Comparison of ENCODE assay signal across 24 cellular contexts in genomic region chr7:154777908-154778307, GRCh38.
DNase-seq lines count a peak whose midpoint lies in the region; ATAC-seq and TF ChIP-seq lines count a peak whose summit lies in the region.
"Had no signal": no experiment of that assay in that cellular context is flagged by ENCODE, and none has a peak within 500 bp of the region (broad histone marks: within the 10 kb centered on the region; RNA-seq: fewer than 3 reads in every experiment).

No MANE protein-coding gene starts in this region.

- no peak for TF ChIP-seq EP300 in SK-N-SH (IDR thresholded peaks at IDR 0.05; ENCODE audit: borderline replicate concordance in 1 of 2, low read depth in 1 of 2, low read length in 1 of 2)

- no peak for ATAC-seq in SK-N-SH treated with all-trans-retinoic acid at 6 μM for 48 hours
- no peak for ATAC-seq in activated CD8-positive, alpha-beta T cell treated with anti-CD3 and anti-CD28 coated beads, Interleukin-2, amount 10 ng/mL, durations not matched to agents 7 days and 5 days
- no peak for ATAC-seq in gastrocnemius medialis
- ATAC-seq in aorta (ENCODE audit: low FRiP score), result no peak

- TF ChIP-seq POLR2A in gastrocnemius medialis (IDR thresholded peaks at IDR 0.05), result no peak

- H3K27ac Mint-ChIP-seq in activated CD8-positive, alpha-beta T cell treated with anti-CD3 and anti-CD28 coated beads, Interleukin-2, amount 10 ng/mL, durations not matched to agents 7 days and 5 days, result no peak overlapping the region
- H3K27ac Mint-ChIP-seq: CD8-positive, alpha-beta memory T cell had no signal

- H3K9me2 ChIP-seq in SK-N-SH, result no peaks in the 10 kb centered on the region
- no peaks in the 10 kb centered on the region for H3K9me2 ChIP-seq in OCI-LY1 (ENCODE audit: low read depth, low read length)

- H3K9ac ChIP-seq in SK-N-SH (no peak overlapping the region), OCI-LY1 (ENCODE audit: low read length) (no peak overlapping the region)

- H3K79me2 ChIP-seq in SK-N-SH (ENCODE audit: insufficient read depth), result no peaks in the 10 kb centered on the region
- no peaks in the 10 kb centered on the region for H3K79me2 ChIP-seq in OCI-LY1 (ENCODE audit: insufficient read depth, low read length)

- DNase-seq in SK-N-SH, result no peak
- DNase-seq in GF-D8 (lab: John Stamatoyannopoulos, UW), result no peak
- no peak for DNase-seq in activated CD8-positive, alpha-beta T cell treated with anti-CD3 and anti-CD28 coated beads, Interleukin-2, amount 10 ng/mL, durations not matched to agents 7 days and 5 days
- DNase-seq in gastrocnemius medialis, result no peak
- no peak for DNase-seq in aorta
- DNase-seq: 8988T; Calu3; CD8-positive, alpha-beta memory T cell; GDM1; GOT3; HCEC 1CT; NCI-H1092 treated with DMSO at 0.1 percent for 48 hours; NCI-H1436 treated with DMSO at 0.1 percent for 48 hours; NCI-H1930; NCI-H226; NCI-H524; NCI-H82; SHP77 treated with DMSO at 0.1 percent for 48 hours had no signal

- H3K27ac ChIP-seq in SK-N-SH (ENCODE audit: low read depth in 2 of 2, low read length in 1 of 2) (no peak overlapping the region), OCI-LY1 (ENCODE audit: low read depth, low read length, poor library complexity, severe bottlenecking) (peak overlapping the region; percentile 64), layer of hippocampus (ENCODE audit: low read depth, low read length) (peak overlapping the region; percentile 96), gastrocnemius medialis (no peak overlapping the region), aorta (ENCODE audit: low read depth in 1 of 2, low read length in 2 of 2) (no peak overlapping the region)
- H3K27ac ChIP-seq: RWPE1, SK-N-MC had no signal

- H2AFZ ChIP-seq in SK-N-SH (ENCODE audit: low read depth), result no peak overlapping the region
- H2AFZ ChIP-seq in OCI-LY1 (ENCODE audit: low read length), result no peak overlapping the region

- H3K9me3 ChIP-seq in SK-N-SH (no peaks in the 10 kb centered on the region), OCI-LY1 (ENCODE audit: low read length) (no peaks in the 10 kb centered on the region), gastrocnemius medialis (no peaks in the 10 kb centered on the region), aorta (ENCODE audit: control insufficient read depth, low read length) (no peaks in the 10 kb centered on the region)

- no peak overlapping the region for H3K4me3 Mint-ChIP-seq in activated CD8-positive, alpha-beta T cell treated with anti-CD3 and anti-CD28 coated beads, Interleukin-2, amount 10 ng/mL, durations not matched to agents 7 days and 5 days
- H3K4me3 Mint-ChIP-seq: CD8-positive, alpha-beta memory T cell had no signal

- TF ChIP-seq RAD21 in SK-N-SH (IDR thresholded peaks at IDR 0.05; ENCODE audit: low read length), result no peak

- H3K27me3 ChIP-seq in SK-N-SH (ENCODE audit: insufficient read depth) (no peaks in the 10 kb centered on the region), OCI-LY1 (ENCODE audit: insufficient read depth, low read length) (no peaks in the 10 kb centered on the region), layer of hippocampus (ENCODE audit: control insufficient read depth, insufficient read depth, low read length) (no peaks in the 10 kb centered on the region), gastrocnemius medialis (no peaks in the 10 kb centered on the region), aorta (ENCODE audit: control insufficient read depth in 1 of 2, insufficient read depth in 2 of 2, low read length in 1 of 2) (no peaks in the 10 kb centered on the region)

- no peaks in the 10 kb centered on the region for H3K36me3 ChIP-seq in SK-N-SH (replicated peaks in 1 of 2; ENCODE audit: control insufficient read depth in 1 of 2, insufficient read depth in 2 of 2, low read length in 1 of 2)
- no peaks in the 10 kb centered on the region for H3K36me3 ChIP-seq in OCI-LY1 (ENCODE audit: insufficient read depth, low read length)
- no peaks in the 10 kb centered on the region for H3K36me3 ChIP-seq in gastrocnemius medialis
- H3K36me3 ChIP-seq in aorta (ENCODE audit: control insufficient read depth in 1 of 2, insufficient read depth in 2 of 2, low read length in 1 of 2), result no peaks in the 10 kb centered on the region

- H3K27me3 Mint-ChIP-seq in activated CD8-positive, alpha-beta T cell treated with anti-CD3 and anti-CD28 coated beads, Interleukin-2, amount 10 ng/mL, durations not matched to agents 7 days and 5 days (ENCODE audit: low read depth), result no peaks in the 10 kb centered on the region

- in situ Hi-C loops in gastrocnemius medialis (cut with MboI; ENCODE audit: low sequenced_read_pairs in 4 of 4), result no loop called here

- no peak overlapping the region for H3K4me2 ChIP-seq in SK-N-SH
- H3K4me2 ChIP-seq in OCI-LY1 (ENCODE audit: low read length), result peak overlapping the region; percentile 13; the same call in 1 of the 2 replicates

- intact Hi-C loops in gastrocnemius medialis (cut with DNase I; ENCODE audit: low total_unique reads) (no loop called here), aorta (cut with DNase I) (no loop called here)

- no peak for TF ChIP-seq CTCF in SK-N-SH (IDR thresholded peaks at IDR 0.05)
- no peak for TF ChIP-seq CTCF in OCI-LY1 (IDR thresholded peaks at IDR 0.05; ENCODE audit: low read length)
- TF ChIP-seq CTCF in gastrocnemius medialis (IDR thresholded peaks at IDR 0.05 in 4 of 5, conservative IDR thresholded peaks at IDR 0.05 in 1 of 5), result no peak

- POLR2A ChIA-PET in SK-N-SH (lab: Yijun Ruan, JAX), result no interaction called here
- POLR2A ChIA-PET in activated CD8-positive, alpha-beta T cell treated with anti-CD3 and anti-CD28 coated beads, Interleukin-2, amount 10 ng/mL, durations not matched to agents 7 days and 5 days (lab: Charles Lee), result no interaction called here

- CTCF ChIA-PET in SK-N-SH (lab: Yijun Ruan, JAX), result interaction anchor here (0.7 to 5.2 kb wide), 17 partner anchors 9 to 193 kb away, joined by 3 to 33 read pairs (median 4); no protein-coding TSS in a partner anchor
- CTCF ChIA-PET in activated CD8-positive, alpha-beta T cell treated with anti-CD3 and anti-CD28 coated beads, Interleukin-2, amount 10 ng/mL, durations not matched to agents 7 days and 5 days (lab: Charles Lee), result no interaction called here

- H3K4me3 ChIP-seq in SK-N-SH (ENCODE audit: low read depth in 2 of 2, low read length in 1 of 2), result no peak overlapping the region
- H3K4me3 ChIP-seq in OCI-LY1 (ENCODE audit: low read depth, low read length, poor library complexity, severe bottlenecking), result no peak overlapping the region
- no peak overlapping the region for H3K4me3 ChIP-seq in gastrocnemius medialis
- H3K4me3 ChIP-seq in aorta (ENCODE audit: low read length in 2 of 2), result no peak overlapping the region
- H3K4me3 ChIP-seq: K562, SK-N-MC had no signal

- H3F3A ChIP-seq in SK-N-SH (replicated peaks; ENCODE audit: insufficient read depth) (no peaks in the 10 kb centered on the region), OCI-LY1 (ENCODE audit: insufficient read depth, low read length) (no peaks in the 10 kb centered on the region)

- peaks cover 4% of the 10 kb centered on the region for H3K36me3 Mint-ChIP-seq in activated CD8-positive, alpha-beta T cell treated with anti-CD3 and anti-CD28 coated beads, Interleukin-2, amount 10 ng/mL, durations not matched to agents 7 days and 5 days (ENCODE audit: low read depth)
- H3K36me3 Mint-ChIP-seq: CD8-positive, alpha-beta memory T cell had no signal

- H4K20me1 ChIP-seq in SK-N-SH (ENCODE audit: insufficient read depth), result no peaks in the 10 kb centered on the region
- H4K20me1 ChIP-seq in OCI-LY1 (ENCODE audit: insufficient read depth, low read length), result no peaks in the 10 kb centered on the region

- H3K4me1 ChIP-seq in SK-N-SH (ENCODE audit: control insufficient read depth in 1 of 2, insufficient read depth in 2 of 2, low read depth in 1 of 2, low read length in 1 of 2), result peaks cover 0 to 17% of the 10 kb centered on the region in 2 experiments; a peak in 2 of 4 replicates
- peaks cover 12% of the 10 kb centered on the region for H3K4me1 ChIP-seq in OCI-LY1 (ENCODE audit: insufficient read depth, low read length, severe bottlenecking)
- H3K4me1 ChIP-seq in gastrocnemius medialis, result no peaks in the 10 kb centered on the region
- H3K4me1 ChIP-seq in aorta (ENCODE audit: control insufficient read depth in 1 of 2, insufficient read depth in 2 of 2, low read length in 2 of 2), result no peaks in the 10 kb centered on the region

- 35% methylated on average over 6 of the region's 6 CpGs for WGBS in SK-N-SH (ENCODE audit: low lambda C conversion rate)
- 88 to 90% methylated on average over 6 of the region's 6 CpGs for WGBS in aorta, 2 donors

- peaks cover 8% of the 10 kb centered on the region for H3K9me3 Mint-ChIP-seq in activated CD8-positive, alpha-beta T cell treated with anti-CD3 and anti-CD28 coated beads, Interleukin-2, amount 10 ng/mL, durations not matched to agents 7 days and 5 days (ENCODE audit: insufficient read depth)

- H3K4me1 Mint-ChIP-seq in activated CD8-positive, alpha-beta T cell treated with anti-CD3 and anti-CD28 coated beads, Interleukin-2, amount 10 ng/mL, durations not matched to agents 7 days and 5 days (ENCODE audit: low read depth), result peaks cover 10% of the 10 kb centered on the region

TF ChIP-seq in SK-N-SH, 30 proteins besides CTCF, POLR2A, EP300 and RAD21 (continues in another document):
- TF ChIP-seq TEAD4 (IDR thresholded peaks at IDR 0.05; ENCODE audit: borderline replicate concordance, insufficient read depth), result no peak
- TF ChIP-seq JUND (IDR thresholded peaks at IDR 0.05), result no peak
- 0 out of 2 replicates have a peak, but pooled peaks have one; percentile 24 for TF ChIP-seq GATA2 (CRISPR knock-in tag; IDR thresholded peaks at IDR 0.05)
- TF ChIP-seq MXI1 (IDR thresholded peaks at IDR 0.05; ENCODE audit: low read depth, low read length), result no peak

TF ChIP-seq in SK-N-SH treated with all-trans-retinoic acid at 6 μM for 48 hours, 23 proteins besides CTCF, POLR2A, EP300 and RAD21 (continues in another document):
- TF ChIP-seq ESRRG (CRISPR knock-in tag; IDR thresholded peaks at IDR 0.05) (no peak), ZC3H10 (CRISPR knock-in tag; IDR thresholded peaks at IDR 0.05) (no peak), TCF4 (CRISPR knock-in tag; IDR thresholded peaks at IDR 0.05; ENCODE audit: borderline replicate concordance) (no peak), ARNTL (CRISPR knock-in tag; IDR thresholded peaks at IDR 0.05; ENCODE audit: borderline replicate concordance, low read depth) (no peak), ZNF565 (CRISPR knock-in tag; conservative IDR thresholded peaks at IDR 0.05; ENCODE audit: low read depth) (no peak), ZNF70 (CRISPR knock-in tag; IDR thresholded peaks at IDR 0.05) (no peak)

Comparison
In these comparisons a context has a peak if more than half of its experiments do, and no peak if none do; other contexts are left out.
1. H3K27ac ChIP-seq: peak in OCI-LY1 (single experiment) and layer of hippocampus (single experiment); none in SK-N-SH (0 of 2), gastrocnemius medialis (0 of 4) and aorta (0 of 2).